Comparison of ENCODE assay signal across 24 cellular contexts in genomic region chr10:23505797-23506465, GRCh38.
"Had no signal": no experiment of that assay in that cellular context is flagged by ENCODE, and none has a peak within 500 bp of the region (broad histone marks: within the 10 kb centered on the region; RNA-seq: fewer than 3 reads in every experiment).

No MANE protein-coding gene starts in this region.

- H3K27ac ChIP-seq: cardiac muscle cell, esophagus squamous epithelium, heart right ventricle, psoas muscle, tibial nerve, uterus had no signal

- H3K27me3 Mint-ChIP-seq: activated T-helper 17 cell treated with anti-CD3 and anti-CD28 coated beads, Interleukin-2, amount 50 U/mL, for 72 hours had no signal

- H3K36me3 ChIP-seq: cardiac muscle cell, esophagus squamous epithelium, heart right ventricle, tibial nerve, uterus had no signal

- H3K27ac Mint-ChIP-seq: activated CD8-positive, alpha-beta T cell treated with anti-CD3 and anti-CD28 coated beads for 36 hours; activated naive CD8-positive, alpha-beta T cell treated with anti-CD3 and anti-CD28 coated beads, Interleukin-2, amount 10 ng/mL, durations not matched to agents 7 days and 5 days; activated T-helper 17 cell treated with anti-CD3 and anti-CD28 coated beads, Interleukin-2, amount 50 U/mL, for 72 hours; dendritic cell treated with granulocyte-macrophage colony-stimulating factor and Interleukin-4, amounts not matched to agents 40 ng/mL and 50 ng/mL, for 4 days; immature natural killer cell; naive thymus-derived CD8-positive, alpha-beta T cell; stimulated activated naive CD8-positive, alpha-beta T cell treated with anti-CD3 and anti-CD28 coated beads, Interleukin-15, Interleukin-2, amounts not matched to agents 100 ng/mL and 50 ng/mL, for 24 hours had no signal

- H3K4me1 ChIP-seq: esophagus squamous epithelium, heart right ventricle, psoas muscle, tibial nerve, uterus had no signal

- H3K36me3 Mint-ChIP-seq: activated naive CD8-positive, alpha-beta T cell treated with anti-CD3 and anti-CD28 coated beads, Interleukin-2, amount 10 ng/mL, durations not matched to agents 7 days and 5 days; immature natural killer cell had no signal

- H3K4me3 Mint-ChIP-seq: activated CD8-positive, alpha-beta T cell treated with anti-CD3 and anti-CD28 coated beads for 36 hours; activated naive CD8-positive, alpha-beta T cell treated with anti-CD3 and anti-CD28 coated beads, Interleukin-2, amount 10 ng/mL, durations not matched to agents 7 days and 5 days; activated T-helper 17 cell treated with anti-CD3 and anti-CD28 coated beads, Interleukin-2, amount 50 U/mL, for 72 hours; dendritic cell treated with granulocyte-macrophage colony-stimulating factor and Interleukin-4, amounts not matched to agents 40 ng/mL and 50 ng/mL, for 4 days; immature natural killer cell; naive thymus-derived CD8-positive, alpha-beta T cell; stimulated activated naive CD8-positive, alpha-beta T cell treated with anti-CD3 and anti-CD28 coated beads, Interleukin-15, Interleukin-2, amounts not matched to agents 100 ng/mL and 50 ng/mL, for 24 hours had no signal

- ATAC-seq: activated CD8-positive, alpha-beta T cell treated with anti-CD3 and anti-CD28 coated beads for 36 hours; activated T-helper 17 cell treated with anti-CD3 and anti-CD28 coated beads, Interleukin-2, amount 50 U/mL, for 72 hours; heart right ventricle; naive thymus-derived CD8-positive, alpha-beta T cell; psoas muscle; right cardiac atrium had no signal

- H3K9me3 ChIP-seq: esophagus squamous epithelium, heart right ventricle, psoas muscle, tibial nerve, uterus had no signal

- H3K27me3 ChIP-seq: cardiac muscle cell, esophagus squamous epithelium, heart right ventricle, tibial nerve, uterus had no signal

- H3K4me1 Mint-ChIP-seq: activated naive CD8-positive, alpha-beta T cell treated with anti-CD3 and anti-CD28 coated beads, Interleukin-2, amount 10 ng/mL, durations not matched to agents 7 days and 5 days; activated T-helper 17 cell treated with anti-CD3 and anti-CD28 coated beads, Interleukin-2, amount 50 U/mL, for 72 hours; immature natural killer cell; naive thymus-derived CD8-positive, alpha-beta T cell had no signal

- DNase-seq: activated CD4-positive, alpha-beta T cell treated with anti-CD3 and anti-CD28 coated beads for 48 hours; activated CD4-positive, CD25-positive, alpha-beta regulatory T cell; activated CD8-positive, alpha-beta T cell treated with anti-CD3 and anti-CD28 coated beads for 36 hours; activated naive CD4-positive, alpha-beta T cell; activated naive CD8-positive, alpha-beta T cell treated with anti-CD3 and anti-CD28 coated beads, Interleukin-2, amount 10 ng/mL, durations not matched to agents 7 days and 5 days; activated T-cell treated with anti-CD3 and anti-CD28 coated beads, Interleukin-2, amount 50 U/mL, for 1 hour; amygdala; effector CD8-positive, alpha-beta T cell; esophagus squamous epithelium; heart right ventricle; immature natural killer cell; kidney glomerular epithelial cell; naive thymus-derived CD8-positive, alpha-beta T cell; psoas muscle; right cardiac atrium; small intestine; stimulated activated CD4-positive, alpha-beta T cell treated with anti-CD3 and anti-CD28 coated beads, Interleukin-15, amount 100 ng/mL, for 24 hours; stimulated activated CD4-positive, alpha-beta T cell treated with anti-CD3 and anti-CD28 coated beads, Interleukin-2, amount 100 ng/mL, for 48 hours; uterus had no signal

- H3K9me3 Mint-ChIP-seq: activated T-helper 17 cell treated with anti-CD3 and anti-CD28 coated beads, Interleukin-2, amount 50 U/mL, for 72 hours; dendritic cell treated with granulocyte-macrophage colony-stimulating factor and Interleukin-4, amounts not matched to agents 40 ng/mL and 50 ng/mL, for 4 days had no signal

- H3K4me3 ChIP-seq: cardiac muscle cell, esophagus squamous epithelium, heart right ventricle, psoas muscle, tibial nerve, uterus had no signal
